In the genomic region with DNA sequence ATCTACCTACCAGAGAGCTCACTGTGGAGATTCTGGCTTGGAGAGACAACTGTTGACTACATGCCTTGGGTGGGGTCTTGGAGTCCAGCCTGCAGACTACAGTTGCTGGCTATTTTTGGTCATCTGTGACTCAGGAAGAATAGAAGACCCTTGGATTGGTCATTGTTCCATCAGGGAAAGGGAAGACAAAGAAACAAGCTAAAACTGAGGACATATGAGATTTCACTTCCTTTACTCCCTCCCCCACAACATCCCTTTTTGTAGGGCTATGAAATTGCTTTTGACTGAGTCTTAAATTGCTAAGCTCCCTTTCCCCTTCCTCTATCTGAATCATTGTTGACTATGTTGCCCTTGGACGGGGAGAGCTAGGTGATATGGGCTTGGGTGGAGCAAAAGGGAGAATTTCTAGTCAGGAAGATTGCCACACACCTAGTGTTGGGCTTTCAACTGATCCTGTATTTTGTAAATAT, we compare ENCODE assay signal across 9 cellular contexts. TPM values are rescaled to one million over a fixed set of nuclear protein-coding genes. Genes with fewer than 3 reads are reported as not detected.
DNase-seq lines count a peak whose midpoint lies in the region; ATAC-seq, FAIRE-seq and TF ChIP-seq lines count a peak whose summit lies in the region.
"Had no signal": no experiment of that assay in that cellular context is flagged by ENCODE, and none has a peak within 500 bp of the region (broad histone marks: within the 10 kb centered on the region; RNA-seq: fewer than 3 reads in every experiment).

No MANE protein-coding gene starts in this region.

- H3K4me2 ChIP-seq in trophoblast cell (ENCODE audit: low read length): no peak overlapping the region

- H4K12ac ChIP-seq in trophoblast cell (ENCODE audit: low read depth, low read length): no peak overlapping the region

- H3K27me3 ChIP-seq in RWPE2 (ENCODE audit: insufficient read depth, poor library complexity, severe bottlenecking) (no peaks in the 10 kb centered on the region), trophoblast cell (ENCODE audit: insufficient read depth, low read length) (no peaks in the 10 kb centered on the region)

- H3K79me2 ChIP-seq in trophoblast cell (ENCODE audit: control insufficient read depth, insufficient read depth, low read length, poor library complexity): no peaks in the 10 kb centered on the region

- no peaks in the 10 kb centered on the region for H3K79me1 ChIP-seq in trophoblast cell (ENCODE audit: low read length)

- H3K27ac ChIP-seq in RWPE2 (ENCODE audit: poor library complexity, severe bottlenecking) (peak overlapping the region; percentile 97), trophoblast cell (ENCODE audit: low read depth, low read length) (no peak overlapping the region)

- ATAC-seq in RWPE2 (ENCODE audit: low read depth) (peak; percentile 87), esophagus mucosa (peak; percentile 68), HG03571 (IDR thresholded peaks at IDR 0.05; ENCODE audit: unreplicated experiment) (no peak)

- no peak for TF ChIP-seq POLR2A in GM12891 (IDR thresholded peaks at IDR 0.05; ENCODE audit: low read depth, low read length)

- H4K91ac ChIP-seq in trophoblast cell (ENCODE audit: low read depth, low read length): no peak overlapping the region

- H4K8ac ChIP-seq in trophoblast cell (ENCODE audit: low read depth, low read length): no peak overlapping the region

- H2AFZ ChIP-seq in trophoblast cell (ENCODE audit: insufficient read depth, low read length, poor library complexity): no peak overlapping the region

- H3K9ac ChIP-seq in trophoblast cell (ENCODE audit: low read length): no peak overlapping the region

- peak overlapping the region; percentile 75 for H3K4ac ChIP-seq in trophoblast cell (ENCODE audit: low read depth, low read length)

- no peak overlapping the region for H3K18ac ChIP-seq in trophoblast cell (ENCODE audit: low read length)

- H2BK120ac ChIP-seq in trophoblast cell (ENCODE audit: insufficient read depth, low read length, poor library complexity): no peak overlapping the region

- H3K36me3 ChIP-seq in RWPE2 (ENCODE audit: low read depth): peaks cover 34% of the 10 kb centered on the region
- H3K36me3 ChIP-seq in trophoblast cell (ENCODE audit: control insufficient read depth in 1 of 2, insufficient read depth in 2 of 2, low read length in 2 of 2): no peaks in the 10 kb centered on the region

- WGBS in trophoblast cell (ENCODE audit: extremely low coverage, insufficient coverage, insufficient read length): no CpG with 5 or more reads among the region's 1 CpG

- TF ChIP-seq CTCF in RWPE2 (IDR thresholded peaks at IDR 0.05; ENCODE audit: poor library complexity, severe bottlenecking): no peak

- H3K4me1 ChIP-seq in RWPE2 (ENCODE audit: insufficient read depth, poor library complexity, severe bottlenecking) (peaks cover 63% of the 10 kb centered on the region), trophoblast cell (ENCODE audit: control insufficient read depth in 1 of 2, insufficient read depth in 2 of 2, low read length in 2 of 2) (peaks cover 0 to 5% of the 10 kb centered on the region in 2 experiments)

- DNase-seq in GM12891 (ENCODE audit: insufficient read length, low spot score): no peak
- DNase-seq in RWPE2 (ENCODE audit: low spot score): no peak
- DNase-seq in trophoblast cell: no peak
- DNase-seq in NCI-H345 (lab: John Stamatoyannopoulos, UW): no peak
- DNase-seq in iPS-NIHi7 (ENCODE audit: extremely low spot score): no peak
- no peak for DNase-seq in NCI-H1092 treated with DMSO at 0.1 percent for 48 hours (lab: John Stamatoyannopoulos, UW)
- DNase-seq: islet precursor cell had no signal

- no peaks in the 10 kb centered on the region for H3K9me3 ChIP-seq in RWPE2 (ENCODE audit: severe bottlenecking)
- H3K9me3 ChIP-seq in trophoblast cell (ENCODE audit: insufficient read depth, low read depth, low read length): no peaks in the 10 kb centered on the region

- no peak overlapping the region for H3K23ac ChIP-seq in trophoblast cell (ENCODE audit: low read length)

- H2BK12ac ChIP-seq in trophoblast cell (ENCODE audit: low read length): no peak overlapping the region

- H2BK5ac ChIP-seq in trophoblast cell (ENCODE audit: low read depth, low read length, poor library complexity): no peak overlapping the region

- FAIRE-seq in GM12891 (lab: Jason Lieb, UNC): peak; percentile 86

- H3K4me3 ChIP-seq in RWPE2 (ENCODE audit: severe bottlenecking) (no peak overlapping the region), trophoblast cell (ENCODE audit: low read depth, low read length) (no peak overlapping the region)

- no peak overlapping the region for H3K14ac ChIP-seq in trophoblast cell (ENCODE audit: low read length)

- H2AK5ac ChIP-seq in trophoblast cell (ENCODE audit: low read length): no peak overlapping the region

TF ChIP-seq in GM12891, 5 proteins besides CTCF, POLR2A, EP300 and RAD21:
- TF ChIP-seq POU2F2 (IDR thresholded peaks at IDR 0.05; ENCODE audit: low read depth, low read length): no peak
- TF ChIP-seq SPI1 (IDR thresholded peaks at IDR 0.05; ENCODE audit: low read depth, low read length): peak; percentile 49; the same call in 1 of the 2 replicates
- TF ChIP-seq TAF1 (IDR thresholded peaks at IDR 0.05; ENCODE audit: low read depth, low read length): no peak
- TF ChIP-seq PAX5 (IDR thresholded peaks at IDR 0.05; ENCODE audit: insufficient read depth, low read length, severe bottlenecking): no peak

RNA-seq across cellular contexts. Expression of a gene that starts 11.7 kb away (rescaled TPM):
- polyA plus RNA-seq in GM12891 (2012; ENCODE audit: low read depth, missing spikeins): 196 TPM
- total RNA-seq in esophagus mucosa: 139 TPM
- polyA plus RNA-seq in trophoblast cell (2013): 117 and 123 TPM in 2 replicates
